ENCODE assay signal across 8 cellular contexts in genomic region chr2:70301344-70302194, GRCh38. TPM values are rescaled to one million over a fixed set of nuclear protein-coding genes. Genes with fewer than 3 reads are reported as not detected.
A peak's percentile ranks its signal among the peaks of the same experiment; 100 is the strongest.
DNase-seq lines count a peak whose midpoint lies in the region; ATAC-seq, FAIRE-seq and TF ChIP-seq lines count a peak whose summit lies in the region.

Gene FAM136A, minus strand, starts transcription at chr2:70302067. Its CDS starts 56 bp downstream, at chr2:70302011.

- peaks cover 26% of the 10 kb centered on the region for H3K36me3 Mint-ChIP-seq in activated T-helper 1 cell treated with anti-CD3 and anti-CD28 coated beads, Interleukin-12 subunit alpha, Interleukin-12 subunit beta, Interleukin-2, Interleukin-4 antibody, amounts not matched to agents 30 ng/mL and 10 ng/mL and 1 ng/mL, durations not matched to agents 14 hours and 24 hours and 36 hours (ENCODE audit: low read depth)
- H3K36me3 Mint-ChIP-seq in natural killer cell, result peaks cover 9% of the 10 kb centered on the region

- H3K4me3 ChIP-seq in fibroblast of mammary gland (ENCODE audit: control insufficient read depth, low read depth, low read length), result peak within 1 kb of the TSS; percentile 84

- no peaks in the 10 kb centered on the region for H3K9me3 Mint-ChIP-seq in activated T-helper 1 cell treated with anti-CD3 and anti-CD28 coated beads, Interleukin-12 subunit alpha, Interleukin-12 subunit beta, Interleukin-2, Interleukin-4 antibody, amounts not matched to agents 30 ng/mL and 10 ng/mL and 1 ng/mL, durations not matched to agents 14 hours and 24 hours and 36 hours
- no peaks in the 10 kb centered on the region for H3K9me3 Mint-ChIP-seq in natural killer cell

- DNase-seq in DMS153 treated with DMSO at 0.1 percent for 48 hours (lab: John Stamatoyannopoulos, UW; ENCODE audit: unreplicated experiment) (peak; percentile 83), RCC 7860 (ENCODE audit: low spot score) (peak; percentile 57), fibroblast of mammary gland (ENCODE audit: low read depth) (peak; percentile 59), natural killer cell (peak; percentile 88)
- peak; percentile 85 for DNase-seq in activated T-helper 1 cell treated with anti-CD3 and anti-CD28 coated beads, Interleukin-12 subunit alpha, Interleukin-12 subunit beta, Interleukin-2, Interleukin-4 antibody, amounts not matched to agents 30 ng/mL and 10 ng/mL and 1 ng/mL, durations not matched to agents 14 hours and 24 hours and 36 hours (ENCODE audit: low spot score)
- peak; percentile 76 to 92 (median 83) for DNase-seq in stimulated activated naive CD4-positive, alpha-beta T cell (lab: John Stamatoyannopoulos, UW)

- no peak for TF ChIP-seq EP300 in Ishikawa (IDR thresholded peaks at IDR 0.05; ENCODE audit: borderline replicate concordance)

- H3K27me3 Mint-ChIP-seq in activated T-helper 1 cell treated with anti-CD3 and anti-CD28 coated beads, Interleukin-12 subunit alpha, Interleukin-12 subunit beta, Interleukin-2, Interleukin-4 antibody, amounts not matched to agents 30 ng/mL and 10 ng/mL and 1 ng/mL, durations not matched to agents 14 hours and 24 hours and 36 hours (ENCODE audit: insufficient read depth), result peaks cover 6% of the 10 kb centered on the region
- no peaks in the 10 kb centered on the region for H3K27me3 Mint-ChIP-seq in natural killer cell (ENCODE audit: low read depth in 2 of 2)

- no peak for FAIRE-seq in RCC 7860 (lab: Jason Lieb, UNC)

- intact Hi-C loops in activated T-helper 1 cell treated with anti-CD3 and anti-CD28 coated beads, Interleukin-12 subunit alpha, Interleukin-12 subunit beta, Interleukin-2, Interleukin-4 antibody, amounts not matched to agents 30 ng/mL and 10 ng/mL and 1 ng/mL, durations not matched to agents 14 hours and 24 hours and 36 hours (cut with micrococcal nuclease), result loop anchor here (1.0 to 10.0 kb wide), 8 partner anchors 8 to 923 kb away; partner anchors contain the start of genes ADD2, ANKRD53, PAIP2B and SNRPG
- intact Hi-C loops in natural killer cell (cut with micrococcal nuclease), result loop anchor here (1.0 to 10.0 kb wide), 3 partner anchors 8 to 643 kb away; partner anchors contain the start of gene SNRPG

- peak; percentile 70 for ATAC-seq in GM21526 (IDR thresholded peaks at IDR 0.05; ENCODE audit: low FRiP score, unreplicated experiment)
- peak; percentile 94 to 98 (median 94) for ATAC-seq in natural killer cell

- H3K27ac Mint-ChIP-seq in activated T-helper 1 cell treated with anti-CD3 and anti-CD28 coated beads, Interleukin-12 subunit alpha, Interleukin-12 subunit beta, Interleukin-2, Interleukin-4 antibody, amounts not matched to agents 30 ng/mL and 10 ng/mL and 1 ng/mL, durations not matched to agents 14 hours and 24 hours and 36 hours, result peak within 1 kb of the TSS; percentile 93
- H3K27ac Mint-ChIP-seq in natural killer cell, result peak within 1 kb of the TSS; percentile 79 to 83

- TF ChIP-seq RAD21 in Ishikawa (IDR thresholded peaks at IDR 0.05; ENCODE audit: low read depth), result peak; percentile 50; the same call in 1 of the 2 replicates

- peak within 1 kb of the TSS; percentile 91 for H3K4me3 Mint-ChIP-seq in activated T-helper 1 cell treated with anti-CD3 and anti-CD28 coated beads, Interleukin-12 subunit alpha, Interleukin-12 subunit beta, Interleukin-2, Interleukin-4 antibody, amounts not matched to agents 30 ng/mL and 10 ng/mL and 1 ng/mL, durations not matched to agents 14 hours and 24 hours and 36 hours
- H3K4me3 Mint-ChIP-seq in natural killer cell, result peak within 1 kb of the TSS; percentile 95

- peak; percentile 51 for TF ChIP-seq CTCF in fibroblast of mammary gland (conservative IDR thresholded peaks at IDR 0.05; ENCODE audit: control insufficient read depth, insufficient read depth, low read depth, low read length)
- peak; percentile 76 for TF ChIP-seq CTCF in natural killer cell (IDR thresholded peaks at IDR 0.05)

- peaks cover 41% of the 10 kb centered on the region for H3K4me1 Mint-ChIP-seq in activated T-helper 1 cell treated with anti-CD3 and anti-CD28 coated beads, Interleukin-12 subunit alpha, Interleukin-12 subunit beta, Interleukin-2, Interleukin-4 antibody, amounts not matched to agents 30 ng/mL and 10 ng/mL and 1 ng/mL, durations not matched to agents 14 hours and 24 hours and 36 hours (ENCODE audit: low read depth)
- H3K4me1 Mint-ChIP-seq in natural killer cell, result peaks cover 19 to 23% of the 10 kb centered on the region in 2 donors

TF ChIP-seq in Ishikawa, 13 proteins besides CTCF, POLR2A, EP300 and RAD21:
- no peak for TF ChIP-seq FOXM1 (IDR thresholded peaks at IDR 0.05; ENCODE audit: borderline replicate concordance, low read depth)
- TF ChIP-seq MAX (IDR thresholded peaks at IDR 0.05), result peak; percentile 55
- peak; percentile 84; the same call in 1 of the 2 replicates for TF ChIP-seq ZBTB7A (IDR thresholded peaks at IDR 0.05; ENCODE audit: low read depth)
- TF ChIP-seq CEBPB (IDR thresholded peaks at IDR 0.05), result no peak
- peak; percentile 85 for TF ChIP-seq YY1 (IDR thresholded peaks at IDR 0.05; ENCODE audit: low read depth)
- TF ChIP-seq, protein P1, sequence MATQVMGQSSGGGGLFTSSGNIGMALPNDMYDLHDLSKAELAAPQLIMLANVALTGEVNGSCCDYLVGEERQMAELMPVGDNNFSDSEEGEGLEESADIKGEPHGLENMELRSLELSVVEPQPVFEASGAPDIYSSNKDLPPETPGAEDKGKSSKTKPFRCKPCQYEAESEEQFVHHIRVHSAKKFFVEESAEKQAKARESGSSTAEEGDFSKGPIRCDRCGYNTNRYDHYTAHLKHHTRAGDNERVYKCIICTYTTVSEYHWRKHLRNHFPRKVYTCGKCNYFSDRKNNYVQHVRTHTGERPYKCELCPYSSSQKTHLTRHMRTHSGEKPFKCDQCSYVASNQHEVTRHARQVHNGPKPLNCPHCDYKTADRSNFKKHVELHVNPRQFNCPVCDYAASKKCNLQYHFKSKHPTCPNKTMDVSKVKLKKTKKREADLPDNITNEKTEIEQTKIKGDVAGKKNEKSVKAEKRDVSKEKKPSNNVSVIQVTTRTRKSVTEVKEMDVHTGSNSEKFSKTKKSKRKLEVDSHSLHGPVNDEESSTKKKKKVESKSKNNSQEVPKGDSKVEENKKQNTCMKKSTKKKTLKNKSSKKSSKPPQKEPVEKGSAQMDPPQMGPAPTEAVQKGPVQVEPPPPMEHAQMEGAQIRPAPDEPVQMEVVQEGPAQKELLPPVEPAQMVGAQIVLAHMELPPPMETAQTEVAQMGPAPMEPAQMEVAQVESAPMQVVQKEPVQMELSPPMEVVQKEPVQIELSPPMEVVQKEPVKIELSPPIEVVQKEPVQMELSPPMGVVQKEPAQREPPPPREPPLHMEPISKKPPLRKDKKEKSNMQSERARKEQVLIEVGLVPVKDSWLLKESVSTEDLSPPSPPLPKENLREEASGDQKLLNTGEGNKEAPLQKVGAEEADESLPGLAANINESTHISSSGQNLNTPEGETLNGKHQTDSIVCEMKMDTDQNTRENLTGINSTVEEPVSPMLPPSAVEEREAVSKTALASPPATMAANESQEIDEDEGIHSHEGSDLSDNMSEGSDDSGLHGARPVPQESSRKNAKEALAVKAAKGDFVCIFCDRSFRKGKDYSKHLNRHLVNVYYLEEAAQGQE (IDR thresholded peaks at IDR 0.05; ENCODE audit: low read depth), result no peak
- TF ChIP-seq CREB1 (IDR thresholded peaks at IDR 0.05; ENCODE audit: low read depth), result no peak
- no peak for TF ChIP-seq TCF12 (IDR thresholded peaks at IDR 0.05; ENCODE audit: low read depth)
- TF ChIP-seq TEAD4 (IDR thresholded peaks at IDR 0.05), result no peak
- peak; percentile 88 for TF ChIP-seq TAF1 (IDR thresholded peaks at IDR 0.05; ENCODE audit: low read depth)
- TF ChIP-seq EGR1 (IDR thresholded peaks at IDR 0.05), result peak; percentile 68
TF ChIP-seq in Ishikawa: peak in this region for 5.

RNA-seq across cellular contexts. Expression of gene FAM136A, which starts in this region (rescaled TPM):
- 88.9 and 89.1 TPM in 2 replicates for total RNA-seq in activated T-helper 1 cell treated with anti-CD3 and anti-CD28 coated beads, Interleukin-12 subunit alpha, Interleukin-12 subunit beta, Interleukin-2, Interleukin-4 antibody, amounts not matched to agents 30 ng/mL and 10 ng/mL and 1 ng/mL, durations not matched to agents 14 hours and 24 hours and 36 hours
- total RNA-seq in natural killer cell, result 10 to 100 TPM; 32.5 to 38.3 (median 36.6) TPM

Comparison
In these comparisons a context has a peak if more than half of its experiments do, and no peak if none do; other contexts are left out.
1. Peak in every context shown above with its lines: DNase-seq, ATAC-seq and H3K4me3 ChIP-seq.